Comparison of ENCODE assay signal across 19 cellular contexts in the genomic region with DNA sequence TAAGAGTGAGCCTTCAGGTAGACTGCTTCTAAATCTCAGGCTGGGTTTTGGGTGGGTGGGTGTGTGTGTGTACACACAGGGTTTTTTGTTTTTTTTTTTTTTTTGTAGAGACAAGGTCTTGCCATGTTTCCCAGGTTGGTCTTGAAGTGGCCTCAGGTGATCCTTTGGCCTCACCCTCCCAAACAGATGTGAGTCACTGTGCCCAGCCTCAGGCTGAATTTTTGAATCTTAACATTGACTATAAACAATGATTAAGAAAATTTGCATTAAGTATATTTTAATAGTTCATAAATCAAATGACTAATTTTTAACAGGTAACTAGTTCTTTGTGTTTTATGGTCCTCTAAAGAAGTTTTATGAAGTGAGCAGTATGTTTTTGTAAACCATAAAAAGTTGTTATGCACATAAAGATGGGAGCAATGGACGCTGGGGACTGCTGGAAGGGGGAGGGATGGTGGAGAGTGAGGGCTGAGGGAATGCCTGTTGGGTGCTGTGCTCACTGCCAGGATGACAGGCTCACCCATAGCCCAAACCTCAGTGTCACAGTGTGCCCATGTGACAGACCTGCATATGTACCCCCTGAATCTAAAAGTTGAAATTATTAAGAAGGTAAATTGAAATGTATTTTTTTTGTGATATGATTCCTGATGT.
"Had no signal": no experiment of that assay in that cellular context is flagged by ENCODE, and none has a peak within 500 bp of the region (broad histone marks: within the 10 kb centered on the region; RNA-seq: fewer than 3 reads in every experiment).

No MANE protein-coding gene starts in this region.

- H3K36me3 ChIP-seq: colonic mucosa, lower lobe of right lung had no signal

- H3K27me3 Mint-ChIP-seq: dendritic cell treated with granulocyte-macrophage colony-stimulating factor and Interleukin-4, amounts not matched to agents 40 ng/mL and 50 ng/mL, for 4 days; effector memory CD8-positive, alpha-beta T cell; memory B cell; naive B cell had no signal

- ATAC-seq: effector memory CD8-positive, alpha-beta T cell; foreskin keratinocyte; gastroesophageal sphincter; heart left ventricle; left cardiac atrium; left lung; left ventricle myocardium superior; lower lobe of right lung; mucosa of descending colon had no signal

- H3K4me1 Mint-ChIP-seq: endodermal cell, memory B cell, mesothelial cell of epicardium, naive B cell had no signal

- H3K9me3 ChIP-seq: colonic mucosa had no signal

- H3K4me3 ChIP-seq: colonic mucosa, esophagus muscularis mucosa, gastroesophageal sphincter, heart left ventricle, left lung, lower lobe of right lung, mucosa of descending colon had no signal

- H3K27me3 ChIP-seq: colonic mucosa, esophagus muscularis mucosa, foreskin keratinocyte, gastroesophageal sphincter, heart left ventricle, left lung had no signal

- H3K27ac Mint-ChIP-seq: dendritic cell treated with granulocyte-macrophage colony-stimulating factor and Interleukin-4, amounts not matched to agents 40 ng/mL and 50 ng/mL, for 4 days; effector memory CD8-positive, alpha-beta T cell; endodermal cell; memory B cell; mesothelial cell of epicardium had no signal

- DNase-seq: colonic mucosa; cortex of kidney; effector CD8-positive, alpha-beta T cell; effector memory CD8-positive, alpha-beta T cell; endodermal cell; foreskin keratinocyte; heart left ventricle; hippocampal formation; left cardiac atrium; left lung; left ventricle myocardium superior; lower lobe of right lung; mucosa of descending colon; naive B cell had no signal

- H3K4me1 ChIP-seq: colonic mucosa, esophagus muscularis mucosa, foreskin keratinocyte, gastroesophageal sphincter, heart left ventricle, left lung, lower lobe of right lung had no signal

- H3K27ac ChIP-seq: colonic mucosa, esophagus muscularis mucosa, foreskin keratinocyte, gastroesophageal sphincter, heart left ventricle, left lung, lower lobe of right lung had no signal

- H3K4me3 Mint-ChIP-seq: dendritic cell treated with granulocyte-macrophage colony-stimulating factor and Interleukin-4, amounts not matched to agents 40 ng/mL and 50 ng/mL, for 4 days; effector memory CD8-positive, alpha-beta T cell; endodermal cell; memory B cell; mesothelial cell of epicardium; naive B cell had no signal
